In genomic region chr2:236968101-236968886, GRCh38 we compare ENCODE assay signal across 11 cellular contexts.
DNase-seq lines count a peak whose midpoint lies in the region; ATAC-seq lines count a peak whose summit lies in the region.
"Had no signal": no experiment of that assay in that cellular context is flagged by ENCODE, and none has a peak within 500 bp of the region (broad histone marks: within the 10 kb centered on the region; RNA-seq: fewer than 3 reads in every experiment).

No MANE protein-coding gene starts in this region.

- ATAC-seq in central memory CD8-positive, alpha-beta T cell (replicated peaks; ENCODE audit: extremely low read depth, poor library complexity, severe bottlenecking), result peak; percentile 83
- peak; percentile 74 for ATAC-seq in stimulated activated naive CD8-positive, alpha-beta T cell treated with anti-CD3 and anti-CD28 coated beads, Interleukin-15, amount 100 ng/mL, for 72 hours

- in situ Hi-C loops in GM23248 (cut with MboI), result no loop called here

- 80 to 82% methylated on average over 10 of the region's 10 CpGs for WGBS in GM23248 (ENCODE audit: low coverage in 1 of 2, low lambda C conversion rate in 2 of 2, missing lambda C conversion rate in 2 of 2), 2 experiments

- no peak overlapping the region for H3K4me3 Mint-ChIP-seq in central memory CD8-positive, alpha-beta T cell
- H3K4me3 Mint-ChIP-seq in stimulated activated naive CD8-positive, alpha-beta T cell treated with anti-CD3 and anti-CD28 coated beads, Interleukin-15, amount 100 ng/mL, for 72 hours, result peak overlapping the region; percentile 37 to 46

- no peaks in the 10 kb centered on the region for H3K27me3 ChIP-seq in GM23248 (replicated peaks; ENCODE audit: insufficient read depth)

- H3K4me1 Mint-ChIP-seq in central memory CD8-positive, alpha-beta T cell, result peaks cover 14% of the 10 kb centered on the region
- peaks cover 47% of the 10 kb centered on the region for H3K4me1 Mint-ChIP-seq in stimulated activated naive CD8-positive, alpha-beta T cell treated with anti-CD3 and anti-CD28 coated beads, Interleukin-15, amount 100 ng/mL, for 72 hours

- H3K9ac ChIP-seq in GM23248, result no peak overlapping the region

- H3K9me3 ChIP-seq in GM23248 (ENCODE audit: low read depth), result no peaks in the 10 kb centered on the region

- peaks cover 4% of the 10 kb centered on the region; the same call in 1 of the 2 replicates for H3F3A ChIP-seq in GM23248 (ENCODE audit: insufficient read depth)

- H3K9me2 ChIP-seq in GM23248 (ENCODE audit: insufficient read depth), result no peaks in the 10 kb centered on the region

- no peaks in the 10 kb centered on the region for H3K9me3 Mint-ChIP-seq in central memory CD8-positive, alpha-beta T cell
- no peaks in the 10 kb centered on the region for H3K9me3 Mint-ChIP-seq in stimulated activated naive CD8-positive, alpha-beta T cell treated with anti-CD3 and anti-CD28 coated beads, Interleukin-15, amount 100 ng/mL, for 72 hours

- H3K36me3 Mint-ChIP-seq in central memory CD8-positive, alpha-beta T cell (ENCODE audit: insufficient read depth), result peaks cover 2% of the 10 kb centered on the region

- no peaks in the 10 kb centered on the region for H3K36me3 ChIP-seq in GM23248 (ENCODE audit: low read depth)

- DNase-seq in activated gamma-delta T cell treated with Interleukin-2 at 50 U/mL for 16 hours (peak; percentile 24), activated gamma-delta T cell (lab: John Stamatoyannopoulos, UW) (no peak), HuH-7 (ENCODE audit: low spot score) (peak; percentile 75), GM23248 (no peak), AG08396 (ENCODE audit: low spot score) (no peak), NCI-H2081 treated with DMSO at 0.1 percent for 48 hours (lab: John Stamatoyannopoulos, UW) (no peak)
- peak in 1 of 2 donors; percentile 33 for DNase-seq in central memory CD8-positive, alpha-beta T cell (ENCODE audit: low spot score in 2 of 2)
- DNase-seq in stimulated activated naive CD8-positive, alpha-beta T cell treated with anti-CD3 and anti-CD28 coated beads, Interleukin-15, amount 100 ng/mL, for 72 hours, result peak; percentile 7 to 26
- DNase-seq: aorta, GOT3, NCI-H510A treated with DMSO at 0.1 percent for 48 hours had no signal

- H2AFZ ChIP-seq in GM23248, result no peak overlapping the region

- H3K79me2 ChIP-seq in GM23248 (ENCODE audit: insufficient read depth), result no peaks in the 10 kb centered on the region

- no peak overlapping the region for H3K27ac Mint-ChIP-seq in central memory CD8-positive, alpha-beta T cell (ENCODE audit: low read depth)
- H3K27ac Mint-ChIP-seq in stimulated activated naive CD8-positive, alpha-beta T cell treated with anti-CD3 and anti-CD28 coated beads, Interleukin-15, amount 100 ng/mL, for 72 hours, result peak overlapping the region; percentile 19 to 89

- H3K4me1 ChIP-seq in GM23248 (ENCODE audit: insufficient read depth), result peaks cover 10% of the 10 kb centered on the region

- no peak overlapping the region for H3K4me2 ChIP-seq in GM23248 (ENCODE audit: unreplicated experiment)

- peaks cover 32% of the 10 kb centered on the region for H3K27me3 Mint-ChIP-seq in central memory CD8-positive, alpha-beta T cell
- H3K27me3 Mint-ChIP-seq in stimulated activated naive CD8-positive, alpha-beta T cell treated with anti-CD3 and anti-CD28 coated beads, Interleukin-15, amount 100 ng/mL, for 72 hours, result no peaks in the 10 kb centered on the region

- H4K20me1 ChIP-seq in GM23248 (ENCODE audit: insufficient read depth), result no peaks in the 10 kb centered on the region

- no peak overlapping the region for H3K27ac ChIP-seq in GM23248

- no peak overlapping the region for H3K4me3 ChIP-seq in GM23248

Comparison
In these comparisons a context has a peak if more than half of its experiments do, and no peak if none do; other contexts are left out.
1. DNase-seq: peak in activated gamma-delta T cell treated with Interleukin-2 at 50 U/mL for 16 hours (single experiment), HuH-7 (single experiment) and stimulated activated naive CD8-positive, alpha-beta T cell treated with anti-CD3 and anti-CD28 coated beads, Interleukin-15, amount 100 ng/mL, for 72 hours (2 of 2); none in activated gamma-delta T cell (single experiment), GM23248 (single experiment), AG08396 (single experiment) and NCI-H2081 treated with DMSO at 0.1 percent for 48 hours (single experiment).